8 cellular contexts compared by ENCODE assay signal in the genomic region with DNA sequence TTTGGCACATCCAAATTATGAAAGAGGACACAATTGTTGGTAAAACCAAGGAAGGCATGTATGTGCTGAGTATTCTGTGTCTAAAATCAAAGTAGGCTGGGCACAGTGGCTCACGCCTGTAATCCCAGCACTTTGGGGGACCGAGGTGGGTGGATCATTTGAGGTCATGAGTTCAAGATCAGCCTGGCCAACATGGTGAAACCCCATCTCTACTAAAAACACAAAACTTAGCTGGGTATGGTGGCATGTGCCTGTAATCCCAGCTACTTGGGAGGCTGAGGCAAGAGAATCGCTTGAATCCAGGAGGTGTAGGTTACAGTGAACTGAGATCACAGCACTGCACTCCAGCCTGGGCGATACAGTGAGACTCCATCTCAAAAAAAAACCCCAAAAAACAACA. TPM values are rescaled to one million over a fixed set of nuclear protein-coding genes. Genes with fewer than 3 reads are reported as not detected.
DNase-seq lines count a peak whose midpoint lies in the region; ATAC-seq and TF ChIP-seq lines count a peak whose summit lies in the region.
"Not testable (repeated sequence)": the region's sequence is repeated elsewhere in the genome, so short reads cannot be mapped to it uniquely, and the experiment has no call there.

No MANE protein-coding gene starts in this region.

- H3K4me1 Mint-ChIP-seq in CD14-positive monocyte (peaks cover 84% of the 10 kb centered on the region), memory B cell (peaks cover 35% of the 10 kb centered on the region)
- H3K4me1 Mint-ChIP-seq in activated CD4-positive, alpha-beta memory T cell treated with anti-CD3 and anti-CD28 coated beads for 36 hours (ENCODE audit: low read depth), result peaks cover 49% of the 10 kb centered on the region
- peaks cover 50% of the 10 kb centered on the region for H3K4me1 Mint-ChIP-seq in activated naive CD4-positive, alpha-beta T cell treated with anti-CD3 and anti-CD28 coated beads, Interleukin-2, amount 50 U/mL, for 24 hours
- H3K4me1 Mint-ChIP-seq in effector memory CD8-positive, alpha-beta T cell (ENCODE audit: low read depth in 2 of 2), result peaks cover 33 to 38% of the 10 kb centered on the region in 2 donors

- not testable (repeated sequence) for TF ChIP-seq CTCF in CD14-positive monocyte (IDR thresholded peaks at IDR 0.05); tibial artery (IDR thresholded peaks at IDR 0.05)

- peak overlapping the region; percentile 96 to 99 (median 98) for H3K27ac Mint-ChIP-seq in CD14-positive monocyte
- H3K27ac Mint-ChIP-seq in activated CD4-positive, alpha-beta memory T cell treated with anti-CD3 and anti-CD28 coated beads for 36 hours, result peak overlapping the region; percentile 91
- H3K27ac Mint-ChIP-seq in activated naive CD4-positive, alpha-beta T cell treated with anti-CD3 and anti-CD28 coated beads, Interleukin-2, amount 50 U/mL, for 24 hours, result peak overlapping the region; percentile 82
- H3K27ac Mint-ChIP-seq in effector memory CD8-positive, alpha-beta T cell, result peak overlapping the region in 1 of 2 donors; percentile 96
- H3K27ac Mint-ChIP-seq in memory B cell, result peak overlapping the region; percentile 89

- not testable (repeated sequence) for H3K4me2 ChIP-seq in Karpas-422 (ENCODE audit: low read depth, low read length, poor library complexity, severe bottlenecking)

- DNase-seq in CD14-positive monocyte (ENCODE audit: low spot score); activated CD4-positive, alpha-beta memory T cell treated with anti-CD3 and anti-CD28 coated beads for 36 hours; effector memory CD8-positive, alpha-beta T cell; memory B cell (ENCODE audit: low spot score in 2 of 2); tibial artery: not testable (repeated sequence)
- peak; percentile 2 for DNase-seq in Karpas-422

- not testable (repeated sequence) for ATAC-seq in effector memory CD8-positive, alpha-beta T cell (replicated peaks); memory B cell (ENCODE audit: low read depth)

- H3K9me3 Mint-ChIP-seq in CD14-positive monocyte; activated CD4-positive, alpha-beta memory T cell treated with anti-CD3 and anti-CD28 coated beads for 36 hours; activated naive CD4-positive, alpha-beta T cell treated with anti-CD3 and anti-CD28 coated beads, Interleukin-2, amount 50 U/mL, for 24 hours; effector memory CD8-positive, alpha-beta T cell; memory B cell: not testable (repeated sequence)

- intact Hi-C loops in CD14-positive monocyte (cut with micrococcal nuclease); activated CD4-positive, alpha-beta memory T cell treated with anti-CD3 and anti-CD28 coated beads for 36 hours (cut with micrococcal nuclease); tibial artery (cut with DNase I; ENCODE audit: low total_unique reads): not testable (repeated sequence)

- H3K27me3 Mint-ChIP-seq in CD14-positive monocyte (ENCODE audit: low read depth in 3 of 3); activated CD4-positive, alpha-beta memory T cell treated with anti-CD3 and anti-CD28 coated beads for 36 hours; activated naive CD4-positive, alpha-beta T cell treated with anti-CD3 and anti-CD28 coated beads, Interleukin-2, amount 50 U/mL, for 24 hours; effector memory CD8-positive, alpha-beta T cell; memory B cell: not testable (repeated sequence)

- not testable (repeated sequence) for H3K27ac ChIP-seq in Karpas-422 (ENCODE audit: low read length)
- H3K27ac ChIP-seq in skeletal muscle tissue (ENCODE audit: low read depth, low read length) (peak overlapping the region; percentile 70), tibial artery (peak overlapping the region; percentile 86 to 88)

- H4K20me1 ChIP-seq in Karpas-422 (ENCODE audit: insufficient read depth, low read depth, low read length), result not testable (repeated sequence)

- not testable (repeated sequence) for H3K36me3 ChIP-seq in Karpas-422 (ENCODE audit: insufficient read depth, low read length); skeletal muscle tissue (ENCODE audit: control insufficient read depth in 3 of 3, insufficient read depth in 3 of 3, low read length in 3 of 3); tibial artery

- not testable (repeated sequence) for H3K9me2 ChIP-seq in Karpas-422 (replicated peaks; ENCODE audit: insufficient read depth, low read length)

- H3K4me1 ChIP-seq in Karpas-422 (ENCODE audit: low read length), result peaks cover 30% of the 10 kb centered on the region
- peaks cover 15 to 32% (median 16%) of the 10 kb centered on the region in 3 donors for H3K4me1 ChIP-seq in skeletal muscle tissue (ENCODE audit: control insufficient read depth in 3 of 3, insufficient read depth in 3 of 3, low read length in 3 of 3)
- peaks cover 0 to 32% (median 15%) of the 10 kb centered on the region in 4 donors for H3K4me1 ChIP-seq in tibial artery

- POLR2A ChIA-PET in activated CD4-positive, alpha-beta memory T cell treated with anti-CD3 and anti-CD28 coated beads for 36 hours (lab: Charles Lee), result interaction anchor here (1.2 to 1.6 kb wide), 2 partner anchors 14 to 19 kb away, joined by 3 to 7 read pairs; partner anchors contain the start of gene GLRX

- not testable (repeated sequence) for H3K9me3 ChIP-seq in Karpas-422 (ENCODE audit: low read length); skeletal muscle tissue (ENCODE audit: control insufficient read depth in 3 of 3, low read length in 3 of 3); tibial artery

- not testable (repeated sequence) for H3K9ac ChIP-seq in Karpas-422 (ENCODE audit: low read length); skeletal muscle tissue (ENCODE audit: low read depth in 1 of 3, low read length in 3 of 3)

- H2AFZ ChIP-seq in Karpas-422 (ENCODE audit: low read length), result not testable (repeated sequence)

- not testable (repeated sequence) for H3K36me3 Mint-ChIP-seq in CD14-positive monocyte; activated CD4-positive, alpha-beta memory T cell treated with anti-CD3 and anti-CD28 coated beads for 36 hours; activated naive CD4-positive, alpha-beta T cell treated with anti-CD3 and anti-CD28 coated beads, Interleukin-2, amount 50 U/mL, for 24 hours; effector memory CD8-positive, alpha-beta T cell (ENCODE audit: insufficient read depth); memory B cell

- H3K4me3 Mint-ChIP-seq in CD14-positive monocyte; activated CD4-positive, alpha-beta memory T cell treated with anti-CD3 and anti-CD28 coated beads for 36 hours; memory B cell: not testable (repeated sequence)
- peak overlapping the region; percentile 70 for H3K4me3 Mint-ChIP-seq in activated naive CD4-positive, alpha-beta T cell treated with anti-CD3 and anti-CD28 coated beads, Interleukin-2, amount 50 U/mL, for 24 hours
- peak overlapping the region; percentile 8 to 85 for H3K4me3 Mint-ChIP-seq in effector memory CD8-positive, alpha-beta T cell

- CTCF ChIA-PET in activated CD4-positive, alpha-beta memory T cell treated with anti-CD3 and anti-CD28 coated beads for 36 hours (lab: Charles Lee), result interaction anchor here (0.7 to 3.1 kb wide), 5 partner anchors 10 to 192 kb away, joined by 3 to 30 read pairs (median 5); no protein-coding TSS in a partner anchor

- H3K27me3 ChIP-seq in Karpas-422 (ENCODE audit: low read length); skeletal muscle tissue (ENCODE audit: control insufficient read depth in 3 of 3, insufficient read depth in 3 of 3, low read length in 3 of 3); tibial artery: not testable (repeated sequence)

- not testable (repeated sequence) for H3K79me2 ChIP-seq in Karpas-422 (ENCODE audit: low read length)

- not testable (repeated sequence) for H3K4me3 ChIP-seq in Karpas-422 (ENCODE audit: low read length); skeletal muscle tissue (ENCODE audit: low read length in 3 of 3); tibial artery

RNA-seq across cellular contexts. Expression of gene GLRX, which starts 14.4 kb away (rescaled TPM):
- 100 to 1,000 TPM; 555 to 603 TPM for polyA plus RNA-seq in CD14-positive monocyte
- 16.3 and 18.0 TPM in 2 replicates for total RNA-seq in Karpas-422 (2014; rRNA removed; shearing (Covaris generic); ENCODE audit: low replicate concordance)
- total RNA-seq in activated CD4-positive, alpha-beta memory T cell treated with anti-CD3 and anti-CD28 coated beads for 36 hours, result 10 to 100 TPM; 33.2 to 34.0 TPM
- total RNA-seq in skeletal muscle tissue, result 6.8 TPM
